Comparison of ENCODE assay signal across 1 cellular context in the genomic region with DNA sequence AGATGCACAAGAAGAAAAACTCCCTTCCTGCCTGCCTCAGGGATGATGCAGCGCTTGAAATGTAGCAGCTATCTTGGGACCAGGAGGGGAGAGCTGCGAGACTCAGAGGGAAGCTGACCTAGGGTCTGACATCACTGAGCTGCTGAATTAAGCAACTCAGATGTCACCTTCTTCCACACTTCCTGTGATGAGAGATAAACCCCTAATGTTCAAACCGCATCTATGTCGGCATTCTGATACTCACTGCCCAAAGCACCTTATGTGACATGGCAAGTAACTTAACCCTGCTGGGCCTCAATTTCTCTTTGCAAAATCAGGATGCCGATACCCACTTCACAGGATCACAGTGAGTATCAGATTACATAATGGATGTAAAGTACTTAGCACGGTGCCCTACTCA.
TF ChIP-seq lines count a peak whose summit lies in the region.

No MANE protein-coding gene starts in this region.

TF ChIP-seq in K562, 482 proteins besides CTCF, POLR2A, EP300 and RAD21:
- no peak for TF ChIP-seq ZNF134 (CRISPR knock-in tag; conservative IDR thresholded peaks at IDR 0.05)
- TF ChIP-seq NONO (IDR thresholded peaks at IDR 0.05; ENCODE audit: low read depth in 2 of 2, low read length in 1 of 2): no peak
- TF ChIP-seq ESRRA (IDR thresholded peaks at IDR 0.05; ENCODE audit: borderline replicate concordance, low read depth): peak; percentile 78; the same call in 1 of the 2 replicates
- peak; percentile 92 for TF ChIP-seq CREM (IDR thresholded peaks at IDR 0.05; ENCODE audit: low read depth)
- TF ChIP-seq GABPB1 (CRISPR knock-in tag; IDR thresholded peaks at IDR 0.05): peak; percentile 42; the same call in 1 of the 2 replicates
- TF ChIP-seq NRF1 (conservative IDR thresholded peaks at IDR 0.05 in 1 of 2, IDR thresholded peaks at IDR 0.05 in 1 of 2): 0 out of 4 replicates have a peak, but pooled peaks of 1 of the 2 experiments have one; percentile 3
- no peak for TF ChIP-seq FOXM1 (IDR thresholded peaks at IDR 0.05; ENCODE audit: low read depth)
- no peak for TF ChIP-seq FOXM1 (CRISPR knock-in tag; IDR thresholded peaks at IDR 0.05; ENCODE audit: low read depth)
- peak; percentile 38; the same call in 1 of the 2 replicates for TF ChIP-seq NCOA1 (IDR thresholded peaks at IDR 0.05; ENCODE audit: low read depth)
- no peak for TF ChIP-seq POU5F1 (IDR thresholded peaks at IDR 0.05; ENCODE audit: borderline replicate concordance, low read depth, low read length, partially characterized antibody)
- no peak for TF ChIP-seq CCAR2 (IDR thresholded peaks at IDR 0.05; ENCODE audit: low read depth, low read length)
- TF ChIP-seq, protein P1, sequence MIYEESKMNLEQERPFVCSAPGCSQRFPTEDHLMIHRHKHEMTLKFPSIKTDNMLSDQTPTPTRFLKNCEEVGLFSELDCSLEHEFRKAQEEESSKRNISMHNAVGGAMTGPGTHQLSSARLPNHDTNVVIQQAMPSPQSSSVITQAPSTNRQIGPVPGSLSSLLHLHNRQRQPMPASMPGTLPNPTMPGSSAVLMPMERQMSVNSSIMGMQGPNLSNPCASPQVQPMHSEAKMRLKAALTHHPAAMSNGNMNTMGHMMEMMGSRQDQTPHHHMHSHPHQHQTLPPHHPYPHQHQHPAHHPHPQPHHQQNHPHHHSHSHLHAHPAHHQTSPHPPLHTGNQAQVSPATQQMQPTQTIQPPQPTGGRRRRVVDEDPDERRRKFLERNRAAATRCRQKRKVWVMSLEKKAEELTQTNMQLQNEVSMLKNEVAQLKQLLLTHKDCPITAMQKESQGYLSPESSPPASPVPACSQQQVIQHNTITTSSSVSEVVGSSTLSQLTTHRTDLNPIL (CRISPR knock-in tag; IDR thresholded peaks at IDR 0.05): no peak
- peak; percentile 30; the same call in 1 of the 2 replicates for TF ChIP-seq TEAD4 (IDR thresholded peaks at IDR 0.05; ENCODE audit: low read length)
- TF ChIP-seq TEAD4 (CRISPR knock-in tag; IDR thresholded peaks at IDR 0.05; ENCODE audit: borderline replicate concordance): no peak
- TF ChIP-seq CEBPG (CRISPR knock-in tag; IDR thresholded peaks at IDR 0.05): peak; percentile 88
- peak; percentile 96 for TF ChIP-seq CEBPG (tag; conservative IDR thresholded peaks at IDR 0.05 in 1 of 2, IDR thresholded peaks at IDR 0.05 in 1 of 2)
- TF ChIP-seq PHTF2 (CRISPR knock-in tag; IDR thresholded peaks at IDR 0.05): no peak
- TF ChIP-seq, protein P2, sequence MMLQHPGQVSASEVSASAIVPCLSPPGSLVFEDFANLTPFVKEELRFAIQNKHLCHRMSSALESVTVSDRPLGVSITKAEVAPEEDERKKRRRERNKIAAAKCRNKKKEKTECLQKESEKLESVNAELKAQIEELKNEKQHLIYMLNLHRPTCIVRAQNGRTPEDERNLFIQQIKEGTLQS (IDR thresholded peaks at IDR 0.05): peak; percentile 83
- TF ChIP-seq, protein P2 (CRISPR knock-in tag; conservative IDR thresholded peaks at IDR 0.05): no peak
- TF ChIP-seq RCOR1 (IDR thresholded peaks at IDR 0.05; ENCODE audit: borderline replicate concordance in 1 of 2, low read depth in 2 of 2, low read length in 2 of 2): peak in 1 of 2 experiments; percentile 79; a peak in 2 of 4 replicates
- TF ChIP-seq ARID1B (IDR thresholded peaks at IDR 0.05): peak; percentile 47; the same call in 1 of the 2 replicates
- TF ChIP-seq ATF7 (IDR thresholded peaks at IDR 0.05): peak; percentile 83
- TF ChIP-seq, protein P3, sequence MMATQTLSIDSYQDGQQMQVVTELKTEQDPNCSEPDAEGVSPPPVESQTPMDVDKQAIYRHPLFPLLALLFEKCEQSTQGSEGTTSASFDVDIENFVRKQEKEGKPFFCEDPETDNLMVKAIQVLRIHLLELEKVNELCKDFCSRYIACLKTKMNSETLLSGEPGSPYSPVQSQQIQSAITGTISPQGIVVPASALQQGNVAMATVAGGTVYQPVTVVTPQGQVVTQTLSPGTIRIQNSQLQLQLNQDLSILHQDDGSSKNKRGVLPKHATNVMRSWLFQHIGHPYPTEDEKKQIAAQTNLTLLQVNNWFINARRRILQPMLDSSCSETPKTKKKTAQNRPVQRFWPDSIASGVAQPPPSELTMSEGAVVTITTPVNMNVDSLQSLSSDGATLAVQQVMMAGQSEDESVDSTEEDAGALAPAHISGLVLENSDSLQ (IDR thresholded peaks at IDR 0.05): peak; percentile 43; the same call in 1 of the 2 replicates
- TF ChIP-seq SIRT6 (IDR thresholded peaks at IDR 0.05; ENCODE audit: low read depth, low read length): no peak
- no peak for TF ChIP-seq ZNF408 (CRISPR knock-in tag; IDR thresholded peaks at IDR 0.05; ENCODE audit: low read depth)
- TF ChIP-seq SMARCE1 (IDR thresholded peaks at IDR 0.05): 0 out of 2 replicates have a peak, but pooled peaks have one; percentile 25
- no peak for TF ChIP-seq ATF1 (CRISPR knock-in tag; IDR thresholded peaks at IDR 0.05)
- peak; percentile 75 for TF ChIP-seq ATF1 (tag; IDR thresholded peaks at IDR 0.05)
- no peak for TF ChIP-seq NR2C2 (CRISPR knock-in tag; IDR thresholded peaks at IDR 0.05)
- TF ChIP-seq NR2C2 (tag; IDR thresholded peaks at IDR 0.05): peak; percentile 63; the same call in 1 of the 2 replicates
- TF ChIP-seq FOXJ2 (tag; IDR thresholded peaks at IDR 0.05): no peak
- TF ChIP-seq CEBPB (tag; IDR thresholded peaks at IDR 0.05): peak; percentile 93
- TF ChIP-seq MEIS2 (IDR thresholded peaks at IDR 0.05; ENCODE audit: partially characterized antibody): peak; percentile 63
- peak; percentile 18 to 52; a peak in 2 of 4 replicates for TF ChIP-seq TRIM24 (IDR thresholded peaks at IDR 0.05)
- TF ChIP-seq JUN (IDR thresholded peaks at IDR 0.05; ENCODE audit: borderline replicate concordance, low read depth, low read length): peak; percentile 61; the same call in 1 of the 2 replicates
- TF ChIP-seq JUN (CRISPR knock-in tag; IDR thresholded peaks at IDR 0.05; ENCODE audit: borderline replicate concordance): no peak
- TF ChIP-seq NR2C1 (IDR thresholded peaks at IDR 0.05): no peak
- peak; percentile 35 for TF ChIP-seq NR2C1 (tag; IDR thresholded peaks at IDR 0.05)
- no peak for TF ChIP-seq ZKSCAN3 (CRISPR knock-in tag; IDR thresholded peaks at IDR 0.05)
- peak; percentile 53; the same call in 1 of the 2 replicates for TF ChIP-seq SMARCA4 (IDR thresholded peaks at IDR 0.05)
- TF ChIP-seq NEUROD1 (IDR thresholded peaks at IDR 0.05; ENCODE audit: borderline replicate concordance, low read depth, low read length, partially characterized antibody): no peak
- TF ChIP-seq TAL1 (IDR thresholded peaks at IDR 0.05): peak; percentile 24; the same call in 1 of the 2 replicates
- TF ChIP-seq ZKSCAN8 (CRISPR knock-in tag; IDR thresholded peaks at IDR 0.05): peak; percentile 54; the same call in 1 of the 2 replicates
- peak; percentile 83 for TF ChIP-seq GABPA (tag; conservative IDR thresholded peaks at IDR 0.05; ENCODE audit: low read depth)
- TF ChIP-seq NR4A1 (CRISPR knock-in tag; IDR thresholded peaks at IDR 0.05): no peak
- TF ChIP-seq NR4A1 (tag; IDR thresholded peaks at IDR 0.05): no peak
- peak; percentile 92 for TF ChIP-seq ETV1 (tag; conservative IDR thresholded peaks at IDR 0.05; ENCODE audit: low read depth)
- peak; percentile 66; the same call in 1 of the 2 replicates for TF ChIP-seq ZEB2 (IDR thresholded peaks at IDR 0.05)
- no peak for TF ChIP-seq PHF21A (IDR thresholded peaks at IDR 0.05; ENCODE audit: borderline replicate concordance, low read depth)
- TF ChIP-seq, protein P4, sequence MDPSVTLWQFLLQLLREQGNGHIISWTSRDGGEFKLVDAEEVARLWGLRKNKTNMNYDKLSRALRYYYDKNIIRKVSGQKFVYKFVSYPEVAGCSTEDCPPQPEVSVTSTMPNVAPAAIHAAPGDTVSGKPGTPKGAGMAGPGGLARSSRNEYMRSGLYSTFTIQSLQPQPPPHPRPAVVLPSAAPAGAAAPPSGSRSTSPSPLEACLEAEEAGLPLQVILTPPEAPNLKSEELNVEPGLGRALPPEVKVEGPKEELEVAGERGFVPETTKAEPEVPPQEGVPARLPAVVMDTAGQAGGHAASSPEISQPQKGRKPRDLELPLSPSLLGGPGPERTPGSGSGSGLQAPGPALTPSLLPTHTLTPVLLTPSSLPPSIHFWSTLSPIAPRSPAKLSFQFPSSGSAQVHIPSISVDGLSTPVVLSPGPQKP (CRISPR knock-in tag; IDR thresholded peaks at IDR 0.05): no peak
- TF ChIP-seq JUND (IDR thresholded peaks at IDR 0.05; ENCODE audit: borderline replicate concordance, low read depth, low read length): peak; percentile 80
- TF ChIP-seq JUND (tag; IDR thresholded peaks at IDR 0.05; ENCODE audit: borderline replicate concordance, low read depth, low read length): peak; percentile 74; the same call in 1 of the 3 replicates
- peak; percentile 68 for TF ChIP-seq CREB1 (IDR thresholded peaks at IDR 0.05)
- TF ChIP-seq CREB1 (CRISPR knock-in tag; IDR thresholded peaks at IDR 0.05): no peak
- TF ChIP-seq, protein P5, sequence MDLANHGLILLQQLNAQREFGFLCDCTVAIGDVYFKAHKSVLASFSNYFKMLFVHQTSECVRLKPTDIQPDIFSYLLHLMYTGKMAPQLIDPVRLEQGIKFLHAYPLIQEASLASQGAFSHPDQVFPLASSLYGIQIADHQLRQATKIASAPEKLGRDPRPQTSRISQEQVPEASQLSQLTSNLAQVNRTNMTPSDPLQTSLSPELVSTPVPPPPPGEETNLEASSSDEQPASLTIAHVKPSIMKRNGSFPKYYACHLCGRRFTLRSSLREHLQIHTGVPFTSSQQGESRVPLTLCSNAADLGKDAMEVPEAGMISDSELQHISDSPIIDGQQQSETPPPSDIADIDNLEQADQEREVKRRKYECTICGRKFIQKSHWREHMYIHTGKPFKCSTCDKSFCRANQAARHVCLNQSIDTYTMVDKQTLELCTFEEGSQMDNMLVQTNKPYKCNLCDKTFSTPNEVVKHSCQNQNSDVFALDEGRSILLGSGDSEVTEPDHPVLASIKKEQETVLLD (IDR thresholded peaks at IDR 0.05): no peak
- TF ChIP-seq CTBP1 (IDR thresholded peaks at IDR 0.05; ENCODE audit: borderline replicate concordance): peak; percentile 95
- TF ChIP-seq, protein P6, sequence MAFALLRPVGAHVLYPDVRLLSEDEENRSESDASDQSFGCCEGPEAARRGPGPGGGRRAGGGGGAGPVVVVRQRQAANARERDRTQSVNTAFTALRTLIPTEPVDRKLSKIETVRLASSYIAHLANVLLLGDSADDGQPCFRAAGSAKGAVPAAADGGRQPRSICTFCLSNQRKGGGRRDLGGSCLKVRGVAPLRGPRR (CRISPR knock-in tag; IDR thresholded peaks at IDR 0.05): no peak
